ENCODE assay signal across 8 cellular contexts in the genomic region with DNA sequence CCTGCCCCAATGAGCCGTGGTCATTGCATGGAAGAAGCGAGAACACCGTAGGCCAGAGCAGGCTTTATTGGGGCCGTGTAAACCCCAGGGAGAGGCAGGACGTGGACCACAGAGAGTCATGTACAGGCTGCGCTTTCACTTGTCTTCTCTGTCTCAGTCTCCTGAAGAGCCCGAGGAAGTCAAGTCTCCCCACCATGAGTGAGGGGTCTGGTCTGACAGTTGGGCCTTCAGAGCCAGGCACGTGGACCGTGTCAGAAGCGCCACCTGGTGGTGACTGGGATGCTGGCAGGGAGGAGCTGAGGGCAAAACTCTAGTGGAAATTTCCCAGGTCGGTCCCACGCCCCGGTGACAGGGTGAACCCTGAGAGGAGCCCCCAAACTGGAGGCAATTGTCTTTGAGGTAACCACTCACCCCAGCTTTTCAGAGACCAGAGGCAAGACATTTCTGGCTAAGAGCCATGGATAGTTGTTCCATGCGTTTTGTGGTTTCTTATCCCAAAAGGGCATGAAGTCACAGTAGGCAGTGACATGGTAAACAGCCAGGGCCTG. TPM values are rescaled to one million over a fixed set of nuclear protein-coding genes. Genes with fewer than 3 reads are reported as not detected.
DNase-seq lines count a peak whose midpoint lies in the region; ATAC-seq and TF ChIP-seq lines count a peak whose summit lies in the region.

No MANE protein-coding gene starts in this region.

- H3K36me3 ChIP-seq in MG63 (peaks cover 5% of the 10 kb centered on the region), breast epithelium (no peaks in the 10 kb centered on the region)

- H3K27me3 ChIP-seq in MG63 (no peaks in the 10 kb centered on the region), breast epithelium (no peaks in the 10 kb centered on the region)

- no peaks in the 10 kb centered on the region for H3K9me3 ChIP-seq in MG63
- H3K9me3 ChIP-seq in breast epithelium, result no peaks in the 10 kb centered on the region

- H3K4me3 ChIP-seq in MG63 (no peak overlapping the region), breast epithelium (no peak overlapping the region)

- H3K4me1 ChIP-seq in breast epithelium, result no peaks in the 10 kb centered on the region

- intact Hi-C loops in breast epithelium (cut with DNase I; ENCODE audit: low total_unique reads), result no loop called here

- peak overlapping the region in 1 of 2 donors; percentile 41 for H3K27ac ChIP-seq in breast epithelium

- DNase-seq in MG63, result peak; percentile 35
- peak; percentile 53 for DNase-seq in activated CD4-positive, CD25-positive, alpha-beta regulatory T cell treated with anti-CD3 and anti-CD28 coated beads, Interleukin-2, amount 50 U/mL, for 16 hours (ENCODE audit: low read depth, low spot score)
- DNase-seq in breast epithelium (ENCODE audit: low spot score in 2 of 2), result peak in 1 of 2 donors; percentile 77
- DNase-seq in kidney tubule cell (ENCODE audit: low spot score), result peak; percentile 50
- peak; percentile 66 to 81 for DNase-seq in stimulated activated CD4-positive, alpha-beta T cell treated with anti-CD3 and anti-CD28 coated beads, Interleukin-4, amount 100 ng/mL, for 4 hours

- ATAC-seq in GM18502 (IDR thresholded peaks at IDR 0.05; ENCODE audit: poor library complexity, unreplicated experiment) (no peak), HG02981 (IDR thresholded peaks at IDR 0.05; ENCODE audit: unreplicated experiment) (no peak)

- TF ChIP-seq POLR2A in breast epithelium (IDR thresholded peaks at IDR 0.05), result no peak

- TF ChIP-seq CTCF in GM12801 (IDR thresholded peaks at IDR 0.05; ENCODE audit: extremely low read depth, insufficient read length), result peak; percentile 51
- peak; percentile 83 to 91 (median 89) for TF ChIP-seq CTCF in breast epithelium (IDR thresholded peaks at IDR 0.05)

RNA-seq across cellular contexts. Expression of gene RPS6KL1, which starts 17.4 kb away (rescaled TPM):
- 5.4 and 11.3 TPM in 2 replicates for total RNA-seq in MG63 (2014; rRNA removed; shearing (Covaris generic); ENCODE audit: low replicate concordance)
- total RNA-seq in breast epithelium, result 1 to 10 TPM; 2.9 to 5.6 (median 3.3) TPM

RNA-seq across cellular contexts. Expression of gene DLST, which starts 24.0 kb away (rescaled TPM):
- total RNA-seq in MG63 (2014; rRNA removed; shearing (Covaris generic); ENCODE audit: low replicate concordance), result 38.7 and 52.6 TPM in 2 replicates
- 100 to 1,000 TPM in 1 of 3 donors, 10 to 100 TPM in 2; 73.4 to 104 (median 76.1) TPM for total RNA-seq in breast epithelium

RNA-seq across cellular contexts. Expression of gene PROX2, which starts 29.7 kb away (rescaled TPM):
- total RNA-seq in MG63 (2014; rRNA removed; shearing (Covaris generic); ENCODE audit: low replicate concordance), result not detected in 2 replicates
- not detected for total RNA-seq in breast epithelium

RNA-seq across cellular contexts. Expression of gene PGF, which starts 49.7 kb away (rescaled TPM):
- 49.2 and 50.6 TPM in 2 replicates for total RNA-seq in MG63 (2014; rRNA removed; shearing (Covaris generic); ENCODE audit: low replicate concordance)
- 10 to 100 TPM in 1 of 3 donors, 1 to 10 TPM in 2; 3.7 to 17.9 (median 8.2) TPM for total RNA-seq in breast epithelium
